Comparison of ENCODE assay signal across 8 cellular contexts in the genomic region with DNA sequence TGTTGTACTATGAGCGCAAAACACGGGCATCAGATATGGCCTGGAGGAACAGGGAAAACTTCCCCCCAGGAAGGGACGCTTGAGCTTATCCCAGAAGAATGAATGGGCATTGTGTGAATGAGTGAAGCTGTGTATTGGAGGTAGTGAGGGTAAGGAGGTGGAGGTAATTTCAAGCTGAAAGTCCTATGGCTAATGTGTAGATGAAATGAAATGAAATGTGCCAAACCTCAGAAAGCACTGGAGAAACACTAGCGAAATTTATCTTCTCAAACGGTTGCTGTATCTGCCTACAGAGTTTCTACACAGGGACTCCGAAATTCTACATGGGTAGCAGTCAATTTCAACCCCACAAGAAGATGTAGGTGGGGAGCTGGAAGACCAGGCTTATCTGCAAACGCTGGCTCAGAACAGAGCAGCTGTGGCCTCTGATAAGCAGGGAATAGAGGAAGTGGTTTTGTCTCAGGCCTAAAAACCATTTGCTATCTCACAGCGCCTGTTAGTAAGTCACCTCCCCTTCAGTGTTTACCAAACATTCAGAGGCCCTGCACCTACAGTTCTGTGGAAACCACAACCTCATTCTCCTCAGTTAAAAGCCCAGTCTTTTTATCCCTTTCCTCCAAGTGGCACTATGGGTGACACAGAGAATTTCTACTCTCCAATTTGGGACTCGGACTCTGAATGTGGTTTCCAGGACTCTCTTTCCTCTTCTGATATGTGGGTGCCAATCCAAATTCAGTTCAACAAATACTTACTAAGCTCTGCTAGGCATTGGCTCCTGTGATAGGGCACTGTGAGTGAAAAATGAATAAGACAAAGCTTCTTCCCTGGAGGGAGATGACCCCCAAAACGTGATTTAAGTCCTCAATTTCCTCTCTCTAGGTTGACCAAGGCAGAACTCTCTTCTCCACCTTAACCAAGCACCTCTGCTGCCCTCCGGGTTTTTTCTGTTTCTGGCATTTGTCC. TPM values are rescaled to one million over a fixed set of nuclear protein-coding genes. Genes with fewer than 3 reads are reported as not detected.
DNase-seq lines count a peak whose midpoint lies in the region; ATAC-seq and TF ChIP-seq lines count a peak whose summit lies in the region.

No MANE protein-coding gene starts in this region.

- peak overlapping the region in 2 of 10 donors; percentile 12 to 78 for H3K27ac ChIP-seq in heart right ventricle
- no peak overlapping the region for H3K27ac ChIP-seq in dorsolateral prefrontal cortex

- no peaks in the 10 kb centered on the region for H3K36me3 ChIP-seq in heart right ventricle

- H3K4me1 ChIP-seq in heart right ventricle, result peaks cover 0 to 45% (median 14%) of the 10 kb centered on the region in 9 donors

- no peak overlapping the region for H3K4me3 ChIP-seq in heart right ventricle
- no peak overlapping the region for H3K4me3 ChIP-seq in dorsolateral prefrontal cortex

- 44 to 52% methylated on average over 11 of the region's 11 CpGs for WGBS in heart right ventricle, 2 donors

- H3K27me3 ChIP-seq in heart right ventricle, result no peaks in the 10 kb centered on the region
- peaks cover 0 to 8% (median 0%) of the 10 kb centered on the region in 45 donors for H3K27me3 ChIP-seq in dorsolateral prefrontal cortex

- ATAC-seq in heart right ventricle, result peak in 6 of 8 donors; percentile 44 to 71 (median 59)
- peak; percentile 92 for ATAC-seq in HG03066 (IDR thresholded peaks at IDR 0.05; ENCODE audit: low read depth, unreplicated experiment)

- H3K9me3 ChIP-seq in heart right ventricle, result peaks cover 0 to 23% (median 7%) of the 10 kb centered on the region in 11 donors

- intact Hi-C loops in heart right ventricle (cut with DNase I) (no loop called here), cardiac septum (cut with DNase I) (no loop called here), dorsolateral prefrontal cortex (cut with DNase I) (no loop called here)

- no peak for TF ChIP-seq CTCF in heart right ventricle (IDR thresholded peaks at IDR 0.05)
- no peak for TF ChIP-seq CTCF in dorsolateral prefrontal cortex (IDR thresholded peaks at IDR 0.05 in 54 of 56, conservative IDR thresholded peaks at IDR 0.05 in 2 of 56; ENCODE audit: low read depth in 1 of 56, partially characterized antibody in 56 of 56)

- DNase-seq in heart right ventricle (peak in 1 of 2 donors; percentile 10), cardiac septum (ENCODE audit: low spot score) (no peak), SIG-M5 (lab: John Stamatoyannopoulos, UW) (peak; percentile 94), dermis blood vessel endothelial cell (peak; percentile 8), dorsolateral prefrontal cortex (no peak), DMS114 treated with DMSO at 0.1 percent for 48 hours (lab: John Stamatoyannopoulos, UW; ENCODE audit: unreplicated experiment) (no peak)
- DNase-seq in stimulated activated CD4-positive, alpha-beta T cell treated with anti-CD3 and anti-CD28 coated beads, Interleukin-4, amount 100 ng/mL, for 24 hours, result peak; percentile 57

RNA-seq across cellular contexts. Expression of gene SLAMF6, which starts 17.1 kb away (rescaled TPM):
- 1 to 10 TPM in 1 of 10 donors, under 1 TPM in 6, not detected in 3; 0.10 to 2.7 (median 0.33) TPM for total RNA-seq in heart right ventricle
- under 1 TPM; 0.20 to 0.66 TPM for polyA plus RNA-seq in heart right ventricle
- 0.13 TPM for total RNA-seq in cardiac septum
- not detected in 2 replicates for total RNA-seq in dermis blood vessel endothelial cell
- under 1 TPM in 25 of 120 experiments, not detected in 95; 0.12 to 0.83 (median 0.24) TPM for total RNA-seq in dorsolateral prefrontal cortex

RNA-seq across cellular contexts. Expression of gene CD84, which starts 39.1 kb away (rescaled TPM):
- total RNA-seq in heart right ventricle, result 10 to 100 TPM in 1 of 10 donors, 1 to 10 TPM in 8, under 1 TPM in 1; 0.76 to 11.8 (median 2.1) TPM
- polyA plus RNA-seq in heart right ventricle, result under 1 TPM; 0.25 to 0.73 TPM
- 2.4 TPM for total RNA-seq in cardiac septum
- not detected in 2 replicates for total RNA-seq in dermis blood vessel endothelial cell
- 10 to 100 TPM in 4 of 120 experiments, 1 to 10 TPM in 113, under 1 TPM in 3; 0.63 to 12.0 (median 5.2) TPM for total RNA-seq in dorsolateral prefrontal cortex

Comparison
In these comparisons a context has a peak if more than half of its experiments do, and no peak if none do; other contexts are left out.
1. DNase-seq: peak in SIG-M5 (single experiment), dermis blood vessel endothelial cell (single experiment) and stimulated activated CD4-positive, alpha-beta T cell treated with anti-CD3 and anti-CD28 coated beads, Interleukin-4, amount 100 ng/mL, for 24 hours (single experiment); none in cardiac septum (single experiment), dorsolateral prefrontal cortex (0 of 10) and DMS114 treated with DMSO at 0.1 percent for 48 hours (single experiment).